1 cellular context compared by ENCODE assay signal in genomic region chr2:149773006-149773405, GRCh38.
TF ChIP-seq lines count a peak whose summit lies in the region.

No MANE protein-coding gene starts in this region.

TF ChIP-seq in HepG2, 621 proteins besides CTCF, POLR2A, EP300 and RAD21 (continued from another document):
- TF ChIP-seq GPBP1L1 (CRISPR knock-in tag; IDR thresholded peaks at IDR 0.05) (no peak), ZFY (CRISPR knock-in tag; IDR thresholded peaks at IDR 0.05) (no peak), DMTF1 (CRISPR knock-in tag; IDR thresholded peaks at IDR 0.05) (no peak), ZSCAN22 (CRISPR knock-in tag; IDR thresholded peaks at IDR 0.05) (no peak), ZNF160 (CRISPR knock-in tag; IDR thresholded peaks at IDR 0.05) (no peak), ZNF572 (CRISPR knock-in tag; IDR thresholded peaks at IDR 0.05) (no peak), ZBTB20 (CRISPR knock-in tag; IDR thresholded peaks at IDR 0.05; ENCODE audit: borderline replicate concordance, low read depth) (no peak), ZNF44 (CRISPR knock-in tag; IDR thresholded peaks at IDR 0.05) (no peak), ZNF816 (CRISPR knock-in tag; IDR thresholded peaks at IDR 0.05; ENCODE audit: borderline replicate concordance) (no peak), LCORL (IDR thresholded peaks at IDR 0.05) (no peak), LCORL (CRISPR knock-in tag; IDR thresholded peaks at IDR 0.05) (no peak), TFE3 (CRISPR knock-in tag; IDR thresholded peaks at IDR 0.05) (no peak), WIZ (CRISPR knock-in tag; IDR thresholded peaks at IDR 0.05) (no peak), DBP (CRISPR knock-in tag; IDR thresholded peaks at IDR 0.05; ENCODE audit: not compliant biosample characterization) (no peak), SIN3A (IDR thresholded peaks at IDR 0.05; ENCODE audit: borderline replicate concordance, low read depth, low read length) (no peak)
- TF ChIP-seq, protein P1, sequence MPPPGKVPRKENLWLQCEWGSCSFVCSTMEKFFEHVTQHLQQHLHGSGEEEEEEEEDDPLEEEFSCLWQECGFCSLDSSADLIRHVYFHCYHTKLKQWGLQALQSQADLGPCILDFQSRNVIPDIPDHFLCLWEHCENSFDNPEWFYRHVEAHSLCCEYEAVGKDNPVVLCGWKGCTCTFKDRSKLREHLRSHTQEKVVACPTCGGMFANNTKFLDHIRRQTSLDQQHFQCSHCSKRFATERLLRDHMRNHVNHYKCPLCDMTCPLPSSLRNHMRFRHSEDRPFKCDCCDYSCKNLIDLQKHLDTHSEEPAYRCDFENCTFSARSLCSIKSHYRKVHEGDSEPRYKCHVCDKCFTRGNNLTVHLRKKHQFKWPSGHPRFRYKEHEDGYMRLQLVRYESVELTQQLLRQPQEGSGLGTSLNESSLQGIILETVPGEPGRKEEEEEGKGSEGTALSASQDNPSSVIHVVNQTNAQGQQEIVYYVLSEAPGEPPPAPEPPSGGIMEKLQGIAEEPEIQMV (CRISPR knock-in tag; IDR thresholded peaks at IDR 0.05; ENCODE audit: low read depth): no peak
